ENCODE assay signal across 8 cellular contexts in genomic region chr3:14401692-14402303, GRCh38. TPM values are rescaled to one million over a fixed set of nuclear protein-coding genes. Genes with fewer than 3 reads are reported as not detected.
A peak's percentile ranks its signal among the peaks of the same experiment; 100 is the strongest.
DNase-seq lines count a peak whose midpoint lies in the region; TF ChIP-seq lines count a peak whose summit lies in the region.

No MANE protein-coding gene starts in this region.

- WGBS in esophagus, 2 donors, result 26 to 33% methylated on average over 22 of the region's 22 CpGs

- H3K27me3 ChIP-seq in PC-9 (ENCODE audit: insufficient read depth, low read depth), result no peaks in the 10 kb centered on the region
- no peaks in the 10 kb centered on the region for H3K27me3 ChIP-seq in esophagus (ENCODE audit: control insufficient read depth in 1 of 2, insufficient read depth in 2 of 2, low read length in 2 of 2)
- no peaks in the 10 kb centered on the region for H3K27me3 ChIP-seq in parathyroid adenoma (ENCODE audit: control insufficient read depth, insufficient read depth, low read length)

- peak overlapping the region; percentile 88 for H3K4me2 ChIP-seq in PC-9
- H3K4me2 ChIP-seq in parathyroid adenoma (ENCODE audit: low read length), result peak overlapping the region; percentile 93

- H3K9ac ChIP-seq in parathyroid adenoma, result no peak overlapping the region

- H3K27ac ChIP-seq in PC-9 (0 out of 2 replicates have a peak overlapping the region, but pooled peaks have one; percentile 30), esophagus (ENCODE audit: low read depth in 2 of 2, low read length in 1 of 2) (peak overlapping the region; percentile 82 to 90), parathyroid adenoma (no peak overlapping the region)

- TF ChIP-seq CTCF in PC-9 (conservative IDR thresholded peaks at IDR 0.05) (no peak), parathyroid adenoma (IDR thresholded peaks at IDR 0.05) (no peak)

- peaks cover 41% of the 10 kb centered on the region for H3K79me2 ChIP-seq in PC-9 (ENCODE audit: low read depth)
- no peaks in the 10 kb centered on the region for H3K79me2 ChIP-seq in parathyroid adenoma

- POLR2A ChIA-PET in PC-9 (lab: Charles Lee; ENCODE audit: unreplicated experiment), result interaction anchor here (0.6 to 1.3 kb wide), 4 partner anchors 9 to 78 kb away, joined by 3 to 7 read pairs (median 4); no protein-coding TSS in a partner anchor

- H3K36me3 ChIP-seq in PC-9 (ENCODE audit: low read depth) (0 out of 2 replicates have a peak, but pooled peaks cover 3% of the 10 kb centered on the region), esophagus (ENCODE audit: control insufficient read depth in 2 of 2, insufficient read depth in 2 of 2, low read length in 1 of 2) (no peaks in the 10 kb centered on the region), parathyroid adenoma (ENCODE audit: control insufficient read depth, insufficient read depth, low read length) (no peaks in the 10 kb centered on the region)

- H3K9me3 ChIP-seq in PC-9 (ENCODE audit: insufficient read depth, low read depth) (no peaks in the 10 kb centered on the region), esophagus (ENCODE audit: control insufficient read depth in 2 of 2, insufficient read depth in 1 of 2, low read depth in 1 of 2, low read length in 1 of 2) (no peaks in the 10 kb centered on the region), parathyroid adenoma (ENCODE audit: control insufficient read depth, low read length) (no peaks in the 10 kb centered on the region)

- H3K4me1 ChIP-seq in PC-9 (replicated peaks; ENCODE audit: insufficient read depth) (peaks cover 33% of the 10 kb centered on the region), esophagus (ENCODE audit: control insufficient read depth in 2 of 2, insufficient read depth in 2 of 2, low read length in 1 of 2) (peaks cover 0 to 13% of the 10 kb centered on the region in 2 donors), parathyroid adenoma (no peaks in the 10 kb centered on the region)

- H4K20me1 ChIP-seq in PC-9 (ENCODE audit: insufficient read depth), result peaks cover 12% of the 10 kb centered on the region; the same call in 1 of the 2 replicates

- peaks cover 58% of the 10 kb centered on the region for H3F3A ChIP-seq in PC-9 (ENCODE audit: insufficient read depth, low read depth)

- H2AFZ ChIP-seq in PC-9 (peak overlapping the region; percentile 84), parathyroid adenoma (peak overlapping the region; percentile 77)

- peak in 1 of 2 experiments; percentile 42 for DNase-seq in PC-9
- DNase-seq in amniotic stem cell (lab: John Stamatoyannopoulos, UW), result no peak
- DNase-seq in AG08395 (ENCODE audit: low spot score), result no peak
- no peak for DNase-seq in cerebellar nuclear complex (lab: John Stamatoyannopoulos, UW)
- no peak for DNase-seq in occipital lobe (lab: John Stamatoyannopoulos, UW)

- H3K9me2 ChIP-seq in PC-9 (ENCODE audit: insufficient read depth), result no peaks in the 10 kb centered on the region

- intact Hi-C loops in PC-9 (cut with micrococcal nuclease; ENCODE audit: unreplicated experiment), result loop anchor here (1.0 to 10.0 kb wide), 7 partner anchors 29 to 197 kb away; no protein-coding TSS in a partner anchor

- peak overlapping the region; percentile 17; the same call in 1 of the 2 replicates for H3K4me3 ChIP-seq in GM08714 (ENCODE audit: low read length)
- peak overlapping the region; percentile 88 for H3K4me3 ChIP-seq in PC-9
- H3K4me3 ChIP-seq in esophagus (ENCODE audit: low read depth in 1 of 2, low read length in 2 of 2), result peak overlapping the region in 1 of 2 donors; percentile 24
- peak overlapping the region; percentile 59 for H3K4me3 ChIP-seq in parathyroid adenoma (ENCODE audit: low read depth, low read length)

- BruUV-seq in PC-9 (replicated peaks; lab: Mats Ljungman, UMichigan), result no TSS peak

- CTCF ChIA-PET in PC-9 (lab: Charles Lee), result interaction anchor here (0.6 to 1.5 kb wide), 4 partner anchors 16 to 198 kb away, joined by 3 to 5 read pairs (median 4); no protein-coding TSS in a partner anchor

RNA-seq across cellular contexts. Expression of gene SLC6A6, which starts 0.6 kb away (rescaled TPM):
- 84.9 and 122 TPM in 2 replicates for total RNA-seq in PC-9 (2021)
- 1 to 10 TPM; 2.5 to 3.8 TPM for polyA plus RNA-seq in esophagus
- total RNA-seq in occipital lobe, result 24.8 TPM
